Comparison of ENCODE assay signal across 18 cellular contexts in genomic region chr1:19042675-19043578, GRCh38.
DNase-seq lines count a peak whose midpoint lies in the region; ATAC-seq and TF ChIP-seq lines count a peak whose summit lies in the region.
"Had no signal": no experiment of that assay in that cellular context is flagged by ENCODE, and none has a peak within 500 bp of the region (broad histone marks: within the 10 kb centered on the region; RNA-seq: fewer than 3 reads in every experiment).

No MANE protein-coding gene starts in this region.

- no peak overlapping the region for H3K27ac Mint-ChIP-seq in activated naive CD8-positive, alpha-beta T cell treated with anti-CD3 and anti-CD28 coated beads, Interleukin-2, amount 50 U/mL, for 24 hours
- H3K27ac Mint-ChIP-seq: brain, IgD-negative memory B cell, mesothelial cell of epicardium had no signal

- no peaks in the 10 kb centered on the region for H3K36me3 Mint-ChIP-seq in activated naive CD8-positive, alpha-beta T cell treated with anti-CD3 and anti-CD28 coated beads, Interleukin-2, amount 50 U/mL, for 24 hours (ENCODE audit: low read depth)
- H3K36me3 Mint-ChIP-seq: activated naive CD4-positive, alpha-beta T cell treated with anti-CD3 and anti-CD28 coated beads, Interleukin-2, amount 50 U/mL, for 24 hours; brain; IgD-negative memory B cell; mesothelial cell of epicardium had no signal

- H3K9me3 ChIP-seq in lower lobe of right lung (no peaks in the 10 kb centered on the region), tibial artery (no peaks in the 10 kb centered on the region), left ventricle myocardium inferior (replicated peaks) (no peaks in the 10 kb centered on the region)
- H3K9me3 ChIP-seq: Caco-2 had no signal

- DNase-seq in cardiac septum (ENCODE audit: low spot score) (peak; percentile 44), Right ventricle myocardium superior (no peak), lower lobe of right lung (peak; percentile 40), tibial artery (peak; percentile 9 to 24), left ventricle myocardium inferior (no peak)
- DNase-seq in activated naive CD8-positive, alpha-beta T cell treated with anti-CD3 and anti-CD28 coated beads, Interleukin-2, amount 50 U/mL, for 24 hours, result peak; percentile 29
- DNase-seq: activated CD8-positive, alpha-beta memory T cell treated with anti-CD3 and anti-CD28 coated beads for 24 hours; GDM1; NCI-H1048; NCI-H774; PC-9 had no signal

- no peak for ATAC-seq in Right ventricle myocardium superior (ENCODE audit: poor library complexity)
- peak; percentile 63 for ATAC-seq in activated naive CD8-positive, alpha-beta T cell treated with anti-CD3 and anti-CD28 coated beads, Interleukin-2, amount 50 U/mL, for 24 hours
- peak; percentile 15 to 44 for ATAC-seq in lower lobe of right lung
- no peak for ATAC-seq in HG03460 (IDR thresholded peaks at IDR 0.05; ENCODE audit: unreplicated experiment)
- no peak for ATAC-seq in GM18520 (IDR thresholded peaks at IDR 0.05; ENCODE audit: unreplicated experiment)

- H3K27ac ChIP-seq in lower lobe of right lung, result no peak overlapping the region
- no peak overlapping the region for H3K27ac ChIP-seq in tibial artery
- no peak overlapping the region for H3K27ac ChIP-seq in left ventricle myocardium inferior (replicated peaks)
- H3K27ac ChIP-seq: PC-9 had no signal

- H3K4me1 ChIP-seq in lower lobe of right lung (no peaks in the 10 kb centered on the region), tibial artery (no peaks in the 10 kb centered on the region), left ventricle myocardium inferior (no peaks in the 10 kb centered on the region)

- no peaks in the 10 kb centered on the region for H3K9me3 Mint-ChIP-seq in activated naive CD8-positive, alpha-beta T cell treated with anti-CD3 and anti-CD28 coated beads, Interleukin-2, amount 50 U/mL, for 24 hours
- H3K9me3 Mint-ChIP-seq: activated naive CD4-positive, alpha-beta T cell treated with anti-CD3 and anti-CD28 coated beads, Interleukin-2, amount 50 U/mL, for 24 hours; IgD-negative memory B cell; mesothelial cell of epicardium had no signal

- H3K27me3 Mint-ChIP-seq in activated naive CD8-positive, alpha-beta T cell treated with anti-CD3 and anti-CD28 coated beads, Interleukin-2, amount 50 U/mL, for 24 hours, result peaks cover 30% of the 10 kb centered on the region
- H3K27me3 Mint-ChIP-seq: activated naive CD4-positive, alpha-beta T cell treated with anti-CD3 and anti-CD28 coated beads, Interleukin-2, amount 50 U/mL, for 24 hours had no signal

- no peak overlapping the region for H3K4me3 Mint-ChIP-seq in activated naive CD8-positive, alpha-beta T cell treated with anti-CD3 and anti-CD28 coated beads, Interleukin-2, amount 50 U/mL, for 24 hours
- H3K4me3 Mint-ChIP-seq: activated naive CD4-positive, alpha-beta T cell treated with anti-CD3 and anti-CD28 coated beads, Interleukin-2, amount 50 U/mL, for 24 hours; brain; IgD-negative memory B cell; mesothelial cell of epicardium had no signal

- peaks cover 12% of the 10 kb centered on the region for H3K4me1 Mint-ChIP-seq in activated naive CD8-positive, alpha-beta T cell treated with anti-CD3 and anti-CD28 coated beads, Interleukin-2, amount 50 U/mL, for 24 hours
- H3K4me1 Mint-ChIP-seq: IgD-negative memory B cell, mesothelial cell of epicardium had no signal

- H3K4me3 ChIP-seq in lower lobe of right lung (no peak overlapping the region), tibial artery (no peak overlapping the region), left ventricle myocardium inferior (no peak overlapping the region)
- H3K4me3 ChIP-seq: PC-9 had no signal

- intact Hi-C loops in cardiac septum (cut with DNase I) (no loop called here), Right ventricle myocardium superior (cut with DNase I) (no loop called here), lower lobe of right lung (cut with DNase I) (no loop called here), tibial artery (cut with DNase I; ENCODE audit: low total_unique reads) (no loop called here), left ventricle myocardium inferior (cut with micrococcal nuclease) (no loop called here)

- no peaks in the 10 kb centered on the region for H3K36me3 ChIP-seq in lower lobe of right lung
- H3K36me3 ChIP-seq in tibial artery, result no peaks in the 10 kb centered on the region
- no peaks in the 10 kb centered on the region for H3K36me3 ChIP-seq in left ventricle myocardium inferior

- TF ChIP-seq CTCF in lower lobe of right lung (IDR thresholded peaks at IDR 0.05), result no peak
- no peak for TF ChIP-seq CTCF in tibial artery (IDR thresholded peaks at IDR 0.05)
- TF ChIP-seq CTCF in left ventricle myocardium inferior (IDR thresholded peaks at IDR 0.05; ENCODE audit: borderline replicate concordance), result no peak

- H3K27me3 ChIP-seq in lower lobe of right lung (ENCODE audit: low read depth) (peaks cover 22% of the 10 kb centered on the region), tibial artery (peaks cover 0 to 48% of the 10 kb centered on the region in 2 donors), left ventricle myocardium inferior (ENCODE audit: low read depth) (peaks cover 78% of the 10 kb centered on the region)

Comparison
In these comparisons a context has a peak if more than half of its experiments do, and no peak if none do; other contexts are left out.
1. DNase-seq: peak in cardiac septum (single experiment), activated naive CD8-positive, alpha-beta T cell treated with anti-CD3 and anti-CD28 coated beads, Interleukin-2, amount 50 U/mL, for 24 hours (single experiment), lower lobe of right lung (single experiment) and tibial artery (2 of 2); none in Right ventricle myocardium superior (single experiment) and left ventricle myocardium inferior (single experiment).
2. ATAC-seq: peak in activated naive CD8-positive, alpha-beta T cell treated with anti-CD3 and anti-CD28 coated beads, Interleukin-2, amount 50 U/mL, for 24 hours (single experiment) and lower lobe of right lung (2 of 2); none in Right ventricle myocardium superior (single experiment), HG03460 (single experiment) and GM18520 (single experiment).